11 cellular contexts compared by ENCODE assay signal in genomic region chr6:24930386-24930785, GRCh38. TPM values are rescaled to one million over a fixed set of nuclear protein-coding genes. Genes with fewer than 3 reads are reported as not detected.
DNase-seq lines count a peak whose midpoint lies in the region; ATAC-seq and TF ChIP-seq lines count a peak whose summit lies in the region.
"Had no signal": no experiment of that assay in that cellular context is flagged by ENCODE, and none has a peak within 500 bp of the region (broad histone marks: within the 10 kb centered on the region; RNA-seq: fewer than 3 reads in every experiment).

No MANE protein-coding gene starts in this region.

- intact Hi-C loops in activated B cell treated with CpG ODN at 0.5 μM for 24 hours (cut with micrococcal nuclease) (no loop called here), sciatic nerve (cut with DNase I) (no loop called here)

- H3K27me3 Mint-ChIP-seq in activated B cell treated with CpG ODN at 0.5 μM for 24 hours: no peaks in the 10 kb centered on the region

- no peak for TF ChIP-seq CTCF in activated B cell treated with CpG ODN at 0.5 μM for 24 hours (IDR thresholded peaks at IDR 0.05)

- peaks cover 5% of the 10 kb centered on the region for H3K9me3 Mint-ChIP-seq in activated B cell treated with CpG ODN at 0.5 μM for 24 hours

- H3K27ac Mint-ChIP-seq in activated B cell treated with CpG ODN at 0.5 μM for 24 hours: peak overlapping the region; percentile 91

- H3K4me1 Mint-ChIP-seq in activated B cell treated with CpG ODN at 0.5 μM for 24 hours: peaks cover 96% of the 10 kb centered on the region

- ATAC-seq in activated B cell treated with CpG ODN at 0.5 μM for 24 hours (ENCODE audit: low read depth) (no peak), sciatic nerve (peak; percentile 41), HG03354 (IDR thresholded peaks at IDR 0.05; ENCODE audit: poor library complexity, severe bottlenecking, unreplicated experiment) (no peak)

- H3K4me3 Mint-ChIP-seq in activated B cell treated with CpG ODN at 0.5 μM for 24 hours: peak overlapping the region; percentile 91

- POLR2A ChIA-PET in activated B cell treated with CpG ODN at 0.5 μM for 24 hours (lab: Charles Lee): interaction anchor here (1.1 kb wide), 1 partner anchor 25 kb away, joined by 3 read pairs; no protein-coding TSS in a partner anchor

- DNase-seq in GM03348 (ENCODE audit: low spot score) (peak; percentile 57), activated B cell treated with CpG ODN at 0.5 μM for 24 hours (no peak), globus pallidus (ENCODE audit: low spot score) (peak; percentile 37), sciatic nerve (ENCODE audit: low spot score) (no peak), pons (ENCODE audit: low spot score) (no peak), NCI-H446 treated with DMSO at 0.1 percent for 48 hours (lab: John Stamatoyannopoulos, UW) (no peak)
- DNase-seq: GOT3, NCI-H226, sigmoid colon, SW 1271 had no signal

- CTCF ChIA-PET in activated B cell treated with CpG ODN at 0.5 μM for 24 hours (lab: Charles Lee): interaction anchor here (0.8 kb wide), 1 partner anchor 11 kb away, joined by 3 read pairs; no protein-coding TSS in a partner anchor

- peaks cover 77% of the 10 kb centered on the region for H3K36me3 Mint-ChIP-seq in activated B cell treated with CpG ODN at 0.5 μM for 24 hours (ENCODE audit: low read depth)

RNA-seq across cellular contexts. Expression of gene RIPOR2, which starts 5.4 kb away (rescaled TPM):
- total RNA-seq in activated B cell treated with CpG ODN at 0.5 μM for 24 hours: 260 and 302 TPM in 2 replicates
- total RNA-seq in sciatic nerve: 17.0 TPM

Comparison
In these comparisons a context has a peak if more than half of its experiments do, and no peak if none do; other contexts are left out.
1. DNase-seq: peak in GM03348 (single experiment) and globus pallidus (single experiment); none in activated B cell treated with CpG ODN at 0.5 μM for 24 hours (single experiment), sciatic nerve (single experiment), pons (single experiment) and NCI-H446 treated with DMSO at 0.1 percent for 48 hours (single experiment).
2. RNA of gene RIPOR2, which starts 5.4 kb away (total RNA-seq): 260 to 302 TPM in activated B cell treated with CpG ODN at 0.5 μM for 24 hours; 17.0 TPM in sciatic nerve (single experiment); every median in the first group is over 10 times any median in the second.